Comparison of ENCODE assay signal across 22 cellular contexts in the genomic region with DNA sequence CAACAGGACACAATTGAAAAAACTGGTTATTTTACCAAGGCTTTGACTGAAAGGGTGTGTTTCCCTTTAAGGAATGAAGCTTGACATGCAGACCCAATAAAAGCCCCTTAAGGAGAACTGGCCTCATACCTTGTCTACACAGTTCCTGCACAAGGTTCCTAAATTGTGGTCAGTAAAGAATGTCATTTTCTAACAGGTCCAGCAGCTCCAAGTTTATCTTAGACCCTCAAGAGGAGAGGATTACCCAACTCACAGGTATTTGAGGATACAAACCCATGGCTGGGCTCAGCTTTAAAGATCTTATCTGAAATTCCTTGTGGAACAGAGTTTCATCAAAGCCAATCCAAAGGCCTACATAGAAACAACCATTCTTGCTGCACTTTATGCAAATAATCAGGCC. TPM values are rescaled to one million over a fixed set of nuclear protein-coding genes. Genes with fewer than 3 reads are reported as not detected.
A peak's percentile ranks its signal among the peaks of the same experiment; 100 is the strongest.
DNase-seq lines count a peak whose midpoint lies in the region; ATAC-seq, FAIRE-seq and TF ChIP-seq lines count a peak whose summit lies in the region.
"Had no signal": no experiment of that assay in that cellular context is flagged by ENCODE, and none has a peak within 500 bp of the region (broad histone marks: within the 10 kb centered on the region; RNA-seq: fewer than 3 reads in every experiment).

No MANE protein-coding gene starts in this region.

- no peak overlapping the region for H4K5ac ChIP-seq in H1 (ENCODE audit: insufficient read length, low read depth, low read length)

- TF ChIP-seq EP300 in H1 (IDR thresholded peaks at IDR 0.05; ENCODE audit: borderline replicate concordance in 1 of 2, low read depth in 2 of 2, low read length in 2 of 2), result no peak

- H3K9me3 ChIP-seq in Karpas-422 (ENCODE audit: low read length) (no peaks in the 10 kb centered on the region), H1 (ENCODE audit: insufficient read depth in 2 of 2, low read depth in 1 of 2, low read length in 1 of 2) (peaks cover 3 to 9% of the 10 kb centered on the region in 2 experiments; a peak in 1 of 4 replicates), upper lobe of right lung (no peaks in the 10 kb centered on the region), adrenal gland (replicated peaks in 1 of 3) (no peaks in the 10 kb centered on the region)
- H3K9me3 ChIP-seq: A549, SJSA1 had no signal

- no peaks in the 10 kb centered on the region for H3K79me1 ChIP-seq in H1 (ENCODE audit: low read depth, low read length)

- H3K27ac ChIP-seq in Karpas-422 (ENCODE audit: low read length) (no peak overlapping the region), H1 (ENCODE audit: low read depth, low read length) (no peak overlapping the region), upper lobe of right lung (no peak overlapping the region), adrenal gland (no peak overlapping the region)
- H3K27ac ChIP-seq: A549; BLaER1 treated with 17β-estradiol and CSF1 and Interleukin-3, amounts not matched to agents 10 nM and 100 nM; HL-60 had no signal

- no peaks in the 10 kb centered on the region for H3K9me2 ChIP-seq in Karpas-422 (replicated peaks; ENCODE audit: insufficient read depth, low read length)

- TF ChIP-seq CTCF in H1 (IDR thresholded peaks at IDR 0.05; ENCODE audit: control extremely low read depth in 1 of 3, insufficient read depth in 1 of 3, low read depth in 1 of 3, low read length in 3 of 3) (no peak), upper lobe of right lung (IDR thresholded peaks at IDR 0.05) (no peak), adrenal gland (IDR thresholded peaks at IDR 0.05) (no peak)

- no peak for TF ChIP-seq RAD21 in H1 (IDR thresholded peaks at IDR 0.05 in 1 of 2, conservative IDR thresholded peaks at IDR 0.05 in 1 of 2; ENCODE audit: low read depth in 2 of 2, low read length in 2 of 2)

- H3K9ac ChIP-seq in Karpas-422 (ENCODE audit: low read length), result no peak overlapping the region
- H3K9ac ChIP-seq in H1 (replicated peaks in 1 of 4; ENCODE audit: extremely low read depth in 1 of 4, low read depth in 3 of 4, low read length in 3 of 4), result no peak overlapping the region
- H3K9ac ChIP-seq: BLaER1 treated with 17β-estradiol and CSF1 and Interleukin-3, amounts not matched to agents 10 nM and 100 nM had no signal

- no peak overlapping the region for H4K91ac ChIP-seq in H1 (replicated peaks; ENCODE audit: insufficient read length, low read length)

- peak overlapping the region; percentile 19; the same call in 1 of the 2 replicates for H2BK5ac ChIP-seq in H1 (ENCODE audit: low read depth, low read length)

- no peak overlapping the region for H3K23ac ChIP-seq in H1 (ENCODE audit: insufficient read length)

- H3K23me2 ChIP-seq in H1 (ENCODE audit: low read depth, low read length), result peaks cover 6% of the 10 kb centered on the region

- intact Hi-C loops in upper lobe of right lung (cut with DNase I) (no loop called here), adrenal gland (cut with DNase I) (loop anchor here in 1 of 2 donors (10.0 kb wide), 1 partner anchor 59 kb away; no protein-coding TSS in a partner anchor)

- CTCF ChIA-PET in H1 (lab: Charles Lee; ENCODE audit: partially characterized antibody), result interaction anchor here (0.6 to 3.2 kb wide), 7 partner anchors 9 to 452 kb away, joined by 3 to 14 read pairs (median 5); no protein-coding TSS in a partner anchor

- no peak overlapping the region for H2BK12ac ChIP-seq in H1 (ENCODE audit: low read depth, low read length)

- no peak overlapping the region for H2BK15ac ChIP-seq in H1 (ENCODE audit: low read length)

- H3K27ac Mint-ChIP-seq in stimulated activated effector memory CD8-positive, alpha-beta T cell treated with anti-CD3 and anti-CD28 coated beads, Interleukin-12 subunit alpha, Interleukin-12 subunit beta, amount 100 ng/mL, for 72 hours, result no peak overlapping the region
- H3K27ac Mint-ChIP-seq: CD4-positive, alpha-beta T cell had no signal

- H3K79me2 ChIP-seq in Karpas-422 (ENCODE audit: low read length) (no peaks in the 10 kb centered on the region), H1 (ENCODE audit: control insufficient read depth in 1 of 2, insufficient read depth in 2 of 2, low read length in 2 of 2) (peaks cover 0 to 31% of the 10 kb centered on the region in 2 experiments; a peak in 2 of 4 replicates)

- H3K36me3 ChIP-seq in Karpas-422 (ENCODE audit: insufficient read depth, low read length), result no peaks in the 10 kb centered on the region
- peaks cover 0 to 11% (median 8%) of the 10 kb centered on the region in 4 experiments; a peak in 5 of 8 replicates for H3K36me3 ChIP-seq in H1 (ENCODE audit: control insufficient read depth in 2 of 4, insufficient read depth in 4 of 4, low read length in 3 of 4)
- H3K36me3 ChIP-seq in upper lobe of right lung, result no peaks in the 10 kb centered on the region
- no peaks in the 10 kb centered on the region for H3K36me3 ChIP-seq in adrenal gland (replicated peaks in 1 of 2)
- H3K36me3 ChIP-seq: BLaER1 treated with 17β-estradiol and CSF1 and Interleukin-3, amounts not matched to agents 10 nM and 100 nM; SJSA1 had no signal

- H3K9me3 Mint-ChIP-seq in stimulated activated effector memory CD8-positive, alpha-beta T cell treated with anti-CD3 and anti-CD28 coated beads, Interleukin-12 subunit alpha, Interleukin-12 subunit beta, amount 100 ng/mL, for 72 hours, result no peaks in the 10 kb centered on the region
- H3K9me3 Mint-ChIP-seq: CD4-positive, alpha-beta T cell; HFFc6 had no signal

- peaks cover 12% of the 10 kb centered on the region for H3K4me1 Mint-ChIP-seq in stimulated activated effector memory CD8-positive, alpha-beta T cell treated with anti-CD3 and anti-CD28 coated beads, Interleukin-12 subunit alpha, Interleukin-12 subunit beta, amount 100 ng/mL, for 72 hours

- H3K4ac ChIP-seq in H1 (replicated peaks; ENCODE audit: insufficient read length, low read depth, low read length), result no peak overlapping the region

- H3K4me3 Mint-ChIP-seq in stimulated activated effector memory CD8-positive, alpha-beta T cell treated with anti-CD3 and anti-CD28 coated beads, Interleukin-12 subunit alpha, Interleukin-12 subunit beta, amount 100 ng/mL, for 72 hours, result no peak overlapping the region
- H3K4me3 Mint-ChIP-seq: CD4-positive, alpha-beta T cell had no signal

- H3K14ac ChIP-seq in H1 (ENCODE audit: insufficient read length), result no peak overlapping the region

- no peak for TF ChIP-seq POLR2A in H1 (IDR thresholded peaks at IDR 0.05; ENCODE audit: control extremely low read depth in 1 of 2, low read depth in 2 of 2, low read length in 2 of 2)
- no peak for TF ChIP-seq POLR2A in adrenal gland (IDR thresholded peaks at IDR 0.05)

- no peak for FAIRE-seq in H1 (lab: Jason Lieb, UNC)
- FAIRE-seq: A549 had no signal

- no peaks in the 10 kb centered on the region for H4K20me1 ChIP-seq in Karpas-422 (ENCODE audit: insufficient read depth, low read depth, low read length)
- no peaks in the 10 kb centered on the region for H4K20me1 ChIP-seq in H1 (replicated peaks in 1 of 2; ENCODE audit: control insufficient read depth in 1 of 2, insufficient read depth in 2 of 2, low read length in 2 of 2)
- H4K20me1 ChIP-seq: BLaER1 treated with 17β-estradiol and CSF1 and Interleukin-3, amounts not matched to agents 10 nM and 100 nM had no signal

- no peaks in the 10 kb centered on the region for H3K27me3 ChIP-seq in Karpas-422 (ENCODE audit: low read length)
- no peaks in the 10 kb centered on the region for H3K27me3 ChIP-seq in H1 (replicated peaks in 1 of 4; ENCODE audit: control insufficient read depth in 3 of 4, extremely low read depth in 1 of 4, insufficient read depth in 3 of 4, low read length in 3 of 4)
- no peaks in the 10 kb centered on the region for H3K27me3 ChIP-seq in upper lobe of right lung
- H3K27me3 ChIP-seq in adrenal gland, result peaks cover 5% of the 10 kb centered on the region
- H3K27me3 ChIP-seq: BLaER1 treated with 17β-estradiol and CSF1 and Interleukin-3, amounts not matched to agents 10 nM and 100 nM; SJSA1 had no signal

- ATAC-seq in upper lobe of right lung (peak; percentile 58), GM19467 (IDR thresholded peaks at IDR 0.05; ENCODE audit: unreplicated experiment) (no peak)
- no peak for ATAC-seq in stimulated activated effector memory CD8-positive, alpha-beta T cell treated with anti-CD3 and anti-CD28 coated beads, Interleukin-12 subunit alpha, Interleukin-12 subunit beta, amount 100 ng/mL, for 72 hours
- ATAC-seq: A549 had no signal

- no peak overlapping the region for H2BK120ac ChIP-seq in H1 (replicated peaks; ENCODE audit: low read depth, low read length)

- no peak overlapping the region for H3K4me2 ChIP-seq in Karpas-422 (ENCODE audit: low read depth, low read length, poor library complexity, severe bottlenecking)
- no peak overlapping the region; a peak in 1 of 4 replicates for H3K4me2 ChIP-seq in H1 (ENCODE audit: insufficient read depth in 1 of 2, low read depth in 2 of 2, low read length in 2 of 2)
- H3K4me2 ChIP-seq: A549; BLaER1 treated with 17β-estradiol and CSF1 and Interleukin-3, amounts not matched to agents 10 nM and 100 nM had no signal

- H2AFZ ChIP-seq in Karpas-422 (ENCODE audit: low read length), result no peak overlapping the region
- no peak overlapping the region for H2AFZ ChIP-seq in H1 (ENCODE audit: low read length)

- H3K4me3 ChIP-seq in Karpas-422 (ENCODE audit: low read length) (no peak overlapping the region), H1 (ENCODE audit: extremely low read depth in 1 of 4, insufficient read depth in 2 of 4, low read depth in 3 of 4, low read length in 4 of 4) (no peak overlapping the region), upper lobe of right lung (no peak overlapping the region), adrenal gland (no peak overlapping the region)
- H3K4me3 ChIP-seq: A549; BLaER1 treated with 17β-estradiol and CSF1 and Interleukin-3, amounts not matched to agents 10 nM and 100 nM; SJSA1 had no signal

- 0 out of 2 replicates have a peak overlapping the region, but pooled peaks have one; percentile 5 for H2BK20ac ChIP-seq in H1 (ENCODE audit: low read length)

- no peaks in the 10 kb centered on the region for H3K36me3 Mint-ChIP-seq in stimulated activated effector memory CD8-positive, alpha-beta T cell treated with anti-CD3 and anti-CD28 coated beads, Interleukin-12 subunit alpha, Interleukin-12 subunit beta, amount 100 ng/mL, for 72 hours

- no peak overlapping the region for H3K56ac ChIP-seq in H1 (replicated peaks; ENCODE audit: insufficient read length, low read depth, low read length)

- no peak overlapping the region for H3K18ac ChIP-seq in H1 (ENCODE audit: extremely low read depth, low read length)

- no peak overlapping the region for H2AK5ac ChIP-seq in H1 (ENCODE audit: low read depth, low read length)

- POLR2A ChIA-PET in H1 (lab: Charles Lee; ENCODE audit: partially characterized antibody), result interaction anchor here (0.7 to 1.6 kb wide), 6 partner anchors 8 to 43 kb away, joined by 3 to 5 read pairs (median 3); a partner anchor contains a TSS

- H3K4me1 ChIP-seq in Karpas-422 (ENCODE audit: low read length), result no peaks in the 10 kb centered on the region; the same call in 1 of the 2 replicates
- H3K4me1 ChIP-seq in H1 (replicated peaks in 1 of 4; ENCODE audit: control insufficient read depth in 3 of 4, insufficient read depth in 4 of 4, low read length in 3 of 4), result peaks cover 6 to 23% (median 9%) of the 10 kb centered on the region in 4 experiments; a peak in 5 of 7 replicates
- peaks cover 4% of the 10 kb centered on the region for H3K4me1 ChIP-seq in upper lobe of right lung
- H3K4me1 ChIP-seq in adrenal gland (replicated peaks in 1 of 2), result peaks cover 0 to under 1% of the 10 kb centered on the region in 2 donors
- H3K4me1 ChIP-seq: A549 had no signal

- DNase-seq in Karpas-422 (peak; percentile 21), H1 (ENCODE audit: low read depth in 1 of 2, low spot score in 2 of 2) (no peak), kidney tubule cell (ENCODE audit: low spot score) (peak; percentile 23), upper lobe of right lung (no peak), adrenal gland (no peak)
- DNase-seq in stimulated activated effector memory CD8-positive, alpha-beta T cell treated with anti-CD3 and anti-CD28 coated beads, Interleukin-12 subunit alpha, Interleukin-12 subunit beta, amount 100 ng/mL, for 72 hours (ENCODE audit: low spot score in 2 of 2), result no peak
- DNase-seq: AML-193; CD4-positive, alpha-beta T cell; H9; HFFc6; NCI-H1092 treated with DMSO at 0.1 percent for 48 hours; NCI-H1436; NCI-H187; NCI-H446 treated with DMSO at 0.1 percent for 48 hours; NCI-H526; Right ventricle myocardium superior; RPMI8226 had no signal

- H4K8ac ChIP-seq in H1 (ENCODE audit: extremely low read depth, insufficient read depth, low read length), result no peak overlapping the region

RNA-seq across cellular contexts. Expression of a gene that starts 31.4 kb away (rescaled TPM):
- not detected in 2 replicates for total RNA-seq in Karpas-422 (2014; rRNA removed; shearing (Covaris generic); ENCODE audit: low replicate concordance)
- total RNA-seq in H1 (2021; fragmentation: NEBNext Ultra II Directional; extraction: Animal tissue kit (Norgen Biotek cat#: 25700)), result 4.3 TPM in 2 replicates
- polyA plus RNA-seq in H1 (2011; rRNA removed) (1.2 and 1.5 TPM in 2 replicates), adrenal gland (1 to 10 TPM; 1.3 to 8.5 (median 5.3) TPM)
- polyA plus RNA-seq in H1 (2011; cell fraction: cytosol; rRNA removed), result 1.5 TPM
- polyA plus RNA-seq in H1 (2011; cell fraction: nucleus; rRNA removed), result 1.0 TPM
- polyA plus RNA-seq in H1 (2012, experiment 1 of 2), result 1.7 to 2.4 TPM (median 1.9 TPM) in 4 replicates
- polyA plus RNA-seq in H1 (2012, experiment 2 of 2), result 1.7 TPM
- 8.8 TPM for polyA plus RNA-seq in H1 (2013, experiment 1 of 2)
- polyA plus RNA-seq in H1 (2013, experiment 2 of 2), result 8.4 TPM
- 0.15 TPM in 1 of 2 replicates, not detected in the other for polyA minus RNA-seq in H1 (2011; rRNA and poly(A)+ RNA removed)
- polyA minus RNA-seq in H1 (2011; cell fraction: cytosol; rRNA and poly(A)+ RNA removed), result not detected
- polyA minus RNA-seq in H1 (2011; cell fraction: nucleus; rRNA and poly(A)+ RNA removed), result 0.70 TPM
- total RNA-seq in upper lobe of right lung (4.1 TPM), adrenal gland (10 to 100 TPM in 1 of 8 donors, 1 to 10 TPM in 7; 1.1 to 10.7 (median 2.8) TPM)

RNA-seq across cellular contexts. Expression of a gene that starts 33.6 kb away (rescaled TPM):
- 26.4 and 34.1 TPM in 2 replicates for total RNA-seq in Karpas-422 (2014; rRNA removed; shearing (Covaris generic); ENCODE audit: low replicate concordance)
- 1.8 and 2.3 TPM in 2 replicates for total RNA-seq in H1 (2021; fragmentation: NEBNext Ultra II Directional; extraction: Animal tissue kit (Norgen Biotek cat#: 25700))
- polyA plus RNA-seq in H1 (2011; rRNA removed), result 207 and 234 TPM in 2 replicates
- 156 TPM for polyA plus RNA-seq in H1 (2011; cell fraction: cytosol; rRNA removed)
- polyA plus RNA-seq in H1 (2011; cell fraction: nucleus; rRNA removed), result 119 TPM
- 81.4 to 99.0 TPM (median 90.3 TPM) in 4 replicates for polyA plus RNA-seq in H1 (2012, experiment 1 of 2)
- polyA plus RNA-seq in H1 (2012, experiment 2 of 2), result 91.1 TPM
- 59.7 TPM for polyA plus RNA-seq in H1 (2013, experiment 1 of 2)
- 59.1 TPM for polyA plus RNA-seq in H1 (2013, experiment 2 of 2)
- 22.3 and 26.0 TPM in 2 replicates for polyA minus RNA-seq in H1 (2011; rRNA and poly(A)+ RNA removed)
- 56.2 TPM for polyA minus RNA-seq in H1 (2011; cell fraction: cytosol; rRNA and poly(A)+ RNA removed)
- 38.7 TPM for polyA minus RNA-seq in H1 (2011; cell fraction: nucleus; rRNA and poly(A)+ RNA removed)
- 71.2 TPM for total RNA-seq in upper lobe of right lung
- total RNA-seq in adrenal gland, result 100 to 1,000 TPM in 5 of 8 donors, 10 to 100 TPM in 3; 86.9 to 602 (median 171) TPM
- polyA plus RNA-seq in adrenal gland, result 100 to 1,000 TPM in 1 of 3 donors, 10 to 100 TPM in 2; 38.3 to 135 (median 68.6) TPM

RNA-seq across cellular contexts. Expression of a gene that starts 43.1 kb away (rescaled TPM):
- 13.2 and 22.6 TPM in 2 replicates for total RNA-seq in Karpas-422 (2014; rRNA removed; shearing (Covaris generic); ENCODE audit: low replicate concordance)
- total RNA-seq in H1 (2021; fragmentation: NEBNext Ultra II Directional; extraction: Animal tissue kit (Norgen Biotek cat#: 25700)), result 46.6 and 47.4 TPM in 2 replicates
- polyA plus RNA-seq in H1 (2011; rRNA removed), result 17.0 and 20.1 TPM in 2 replicates
- 21.6 TPM for polyA plus RNA-seq in H1 (2011; cell fraction: cytosol; rRNA removed)
- polyA plus RNA-seq in H1 (2011; cell fraction: nucleus; rRNA removed), result 32.4 TPM
- 21.8 to 32.6 TPM (median 26.8 TPM) in 4 replicates for polyA plus RNA-seq in H1 (2012, experiment 1 of 2)
- 17.2 TPM for polyA plus RNA-seq in H1 (2012, experiment 2 of 2)
- 41.3 TPM for polyA plus RNA-seq in H1 (2013, experiment 1 of 2)
- polyA plus RNA-seq in H1 (2013, experiment 2 of 2), result 37.5 TPM
- polyA minus RNA-seq in H1 (2011; rRNA and poly(A)+ RNA removed), result 22.4 and 28.7 TPM in 2 replicates
- polyA minus RNA-seq in H1 (2011; cell fraction: cytosol; rRNA and poly(A)+ RNA removed), result 16.2 TPM
- polyA minus RNA-seq in H1 (2011; cell fraction: nucleus; rRNA and poly(A)+ RNA removed), result 32.6 TPM
- 19.0 TPM for total RNA-seq in upper lobe of right lung
- total RNA-seq in adrenal gland, result 10 to 100 TPM in 7 of 8 donors, 1 to 10 TPM in 1; 7.9 to 24.5 (median 15.0) TPM
- polyA plus RNA-seq in adrenal gland, result 10 to 100 TPM; 12.5 to 19.5 (median 19.5) TPM

RNA-seq across cellular contexts. Expression of a gene that starts 53.2 kb away (rescaled TPM):
- 1.0 and 2.1 TPM in 2 replicates for total RNA-seq in Karpas-422 (2014; rRNA removed; shearing (Covaris generic); ENCODE audit: low replicate concordance)
- total RNA-seq in H1 (2021; fragmentation: NEBNext Ultra II Directional; extraction: Animal tissue kit (Norgen Biotek cat#: 25700)), result 9.9 and 10.6 TPM in 2 replicates
- polyA plus RNA-seq in H1 (2011; rRNA removed) (2.8 and 4.1 TPM in 2 replicates), adrenal gland (1 to 10 TPM; 1.3 to 5.1 (median 1.9) TPM)
- 3.5 TPM for polyA plus RNA-seq in H1 (2011; cell fraction: cytosol; rRNA removed)
- 5.0 TPM for polyA plus RNA-seq in H1 (2011; cell fraction: nucleus; rRNA removed)
- polyA plus RNA-seq in H1 (2012, experiment 1 of 2), result 2.8 to 8.3 TPM (median 4.5 TPM) in 4 replicates
- polyA plus RNA-seq in H1 (2012, experiment 2 of 2), result 1.6 TPM
- 3.4 TPM for polyA plus RNA-seq in H1 (2013, experiment 1 of 2)
- polyA plus RNA-seq in H1 (2013, experiment 2 of 2), result 2.8 TPM
- polyA minus RNA-seq in H1 (2011; rRNA and poly(A)+ RNA removed), result 7.5 and 8.2 TPM in 2 replicates
- polyA minus RNA-seq in H1 (2011; cell fraction: cytosol; rRNA and poly(A)+ RNA removed), result 8.1 TPM
- 6.9 TPM for polyA minus RNA-seq in H1 (2011; cell fraction: nucleus; rRNA and poly(A)+ RNA removed)
- total RNA-seq in upper lobe of right lung (19.0 TPM), adrenal gland (10 to 100 TPM in 3 of 8 donors, 1 to 10 TPM in 5; 6.1 to 39.1 (median 8.7) TPM)

Comparison
In these comparisons a context has a peak if more than half of its experiments do, and no peak if none do; other contexts are left out.
1. DNase-seq: peak in Karpas-422 (single experiment) and kidney tubule cell (single experiment); none in H1 (0 of 2), upper lobe of right lung (single experiment), adrenal gland (0 of 7) and stimulated activated effector memory CD8-positive, alpha-beta T cell treated with anti-CD3 and anti-CD28 coated beads, Interleukin-12 subunit alpha, Interleukin-12 subunit beta, amount 100 ng/mL, for 72 hours (0 of 2).